8 cellular contexts compared by ENCODE assay signal in genomic region chr14:94026886-94027469, GRCh38. TPM values are rescaled to one million over a fixed set of nuclear protein-coding genes. Genes with fewer than 3 reads are reported as not detected.
DNase-seq lines count a peak whose midpoint lies in the region; ATAC-seq and TF ChIP-seq lines count a peak whose summit lies in the region.

No MANE protein-coding gene starts in this region.

- no peaks in the 10 kb centered on the region for H3K36me3 ChIP-seq in sigmoid colon

- TF ChIP-seq POLR2A in sigmoid colon (IDR thresholded peaks at IDR 0.05): no peak

- TF ChIP-seq EP300 in sigmoid colon (IDR thresholded peaks at IDR 0.05): no peak

- H3K4me3 ChIP-seq in GM12865 (ENCODE audit: low read depth, low read length): peak overlapping the region; percentile 58
- H3K4me3 ChIP-seq in foreskin fibroblast (ENCODE audit: low read depth in 1 of 2, low read length in 2 of 2): peak overlapping the region; percentile 46 to 55
- peak overlapping the region; percentile 67 to 84 (median 74) for H3K4me3 ChIP-seq in sigmoid colon

- DNase-seq in GM12865 (ENCODE audit: low read depth): no peak
- no peak for DNase-seq in foreskin fibroblast
- DNase-seq in sigmoid colon: no peak
- no peak for DNase-seq in NCI-H226
- no peak for DNase-seq in NCI-H69 (lab: John Stamatoyannopoulos, UW)

- no peak for TF ChIP-seq CTCF in GM12865 (IDR thresholded peaks at IDR 0.05; ENCODE audit: insufficient read depth, low read depth, low read length, missing control alignments)
- TF ChIP-seq CTCF in VCaP (conservative IDR thresholded peaks at IDR 0.05): no peak
- TF ChIP-seq CTCF in foreskin fibroblast (IDR thresholded peaks at IDR 0.05; ENCODE audit: low read depth, low read length): no peak
- TF ChIP-seq CTCF in sigmoid colon (IDR thresholded peaks at IDR 0.05): no peak

- peaks cover 0 to 16% (median 10%) of the 10 kb centered on the region in 4 donors for H3K4me1 ChIP-seq in sigmoid colon

- no peaks in the 10 kb centered on the region for H3K9me3 ChIP-seq in sigmoid colon

- 48 to 53% methylated on average over 17 of the region's 17 CpGs for WGBS in sigmoid colon, 2 donors

- H3K27me3 ChIP-seq in sigmoid colon: no peaks in the 10 kb centered on the region

- no peak for ATAC-seq in HG03521 (IDR thresholded peaks at IDR 0.05; ENCODE audit: unreplicated experiment)
- ATAC-seq in GM19397 (IDR thresholded peaks at IDR 0.05; ENCODE audit: unreplicated experiment): no peak

- peak overlapping the region; percentile 60; the same call in 1 of the 2 replicates for H3K27ac ChIP-seq in VCaP
- no peak overlapping the region for H3K27ac ChIP-seq in sigmoid colon

- intact Hi-C loops in sigmoid colon (cut with DNase I): loop anchor here (5.0 kb wide), 1 partner anchor 145 kb away; the partner anchor contains the start of gene PPP4R4

RNA-seq across cellular contexts. Expression of gene OTUB2, which starts 0.8 kb away (rescaled TPM):
- under 1 TPM; 0.14 to 0.71 (median 0.52) TPM for total RNA-seq in sigmoid colon
- 1 to 10 TPM in 2 of 3 donors, under 1 TPM in 1; 0.60 to 2.3 (median 2.0) TPM for polyA plus RNA-seq in sigmoid colon

RNA-seq across cellular contexts. Expression of gene CCDC197, which starts 29.9 kb away (rescaled TPM):
- total RNA-seq in sigmoid colon: not detected
- not detected for polyA plus RNA-seq in sigmoid colon

RNA-seq across cellular contexts. Expression of gene ASB2, which starts 50.6 kb away (rescaled TPM):
- 100 to 1,000 TPM; 117 to 178 (median 139) TPM for total RNA-seq in sigmoid colon
- 1 to 10 TPM; 1.2 to 10.0 (median 4.2) TPM for polyA plus RNA-seq in sigmoid colon

RNA-seq across cellular contexts. Expression of gene DDX24, which starts 54.0 kb away (rescaled TPM):
- total RNA-seq in sigmoid colon: 100 to 1,000 TPM; 109 to 147 (median 133) TPM
- polyA plus RNA-seq in sigmoid colon: 10 to 100 TPM; 42.5 to 63.5 (median 43.2) TPM

RNA-seq across cellular contexts. Expression of gene IFI27L1, which starts 54.1 kb away (rescaled TPM):
- total RNA-seq in sigmoid colon: 1 to 10 TPM; 6.7 to 8.6 (median 7.7) TPM
- polyA plus RNA-seq in sigmoid colon: 10 to 100 TPM; 25.1 to 49.5 (median 30.6) TPM
